Comparison of ENCODE assay signal across 29 cellular contexts in genomic region chr5:169781452-169782345, GRCh38.
DNase-seq lines count a peak whose midpoint lies in the region; ATAC-seq, FAIRE-seq and TF ChIP-seq lines count a peak whose summit lies in the region.
"Had no signal": no experiment of that assay in that cellular context is flagged by ENCODE, and none has a peak within 500 bp of the region (broad histone marks: within the 10 kb centered on the region; RNA-seq: fewer than 3 reads in every experiment).

No MANE protein-coding gene starts in this region.

- H3K4me3 Mint-ChIP-seq in activated CD8-positive, alpha-beta memory T cell treated with anti-CD3 and anti-CD28 coated beads, Interleukin-2, amount 10 ng/mL, durations not matched to agents 7 days and 5 days = no peak overlapping the region
- H3K4me3 Mint-ChIP-seq in T-helper 2 cell treated with Interferon-gamma antibody and Interleukin-4, amounts not matched to agents 5 μg/mL and 100 μg/mL, for 36 hours = peak overlapping the region; percentile 20
- no peak overlapping the region for H3K4me3 Mint-ChIP-seq in type B pancreatic cell
- H3K4me3 Mint-ChIP-seq: activated naive CD8-positive, alpha-beta T cell; central memory CD8-positive, alpha-beta T cell; nephron had no signal

- no peak for FAIRE-seq in bronchial epithelial cell (lab: Jason Lieb, UNC)
- FAIRE-seq: endothelial cell of umbilical vein, G401.6, islet of Langerhans had no signal

- peak overlapping the region; percentile 19 for H3K27ac Mint-ChIP-seq in activated CD8-positive, alpha-beta memory T cell treated with anti-CD3 and anti-CD28 coated beads, Interleukin-2, amount 10 ng/mL, durations not matched to agents 7 days and 5 days
- H3K27ac Mint-ChIP-seq in T-helper 2 cell treated with Interferon-gamma antibody and Interleukin-4, amounts not matched to agents 5 μg/mL and 100 μg/mL, for 36 hours = peak overlapping the region; percentile 52
- no peak overlapping the region for H3K27ac Mint-ChIP-seq in type B pancreatic cell
- H3K27ac Mint-ChIP-seq: activated naive CD8-positive, alpha-beta T cell; activated T-helper 2 cell treated with anti-CD3 and anti-CD28 coated beads, Interferon-gamma antibody, Interleukin-2, Interleukin-4, amounts not matched to agents 10 μg/mL and 5 μg/mL and 100 μg/mL, durations not matched to agents 14 hours and 24 hours and 36 hours; nephron had no signal

- no peak overlapping the region for H3K4me3 ChIP-seq in bronchial epithelial cell (ENCODE audit: low read depth, low read length)
- H3K4me3 ChIP-seq: ascending aorta, left lung, ovary, right atrium auricular region, smooth muscle cell had no signal

- no peaks in the 10 kb centered on the region for H3K27me3 Mint-ChIP-seq in activated CD8-positive, alpha-beta memory T cell treated with anti-CD3 and anti-CD28 coated beads, Interleukin-2, amount 10 ng/mL, durations not matched to agents 7 days and 5 days
- no peaks in the 10 kb centered on the region for H3K27me3 Mint-ChIP-seq in T-helper 2 cell treated with Interferon-gamma antibody and Interleukin-4, amounts not matched to agents 5 μg/mL and 100 μg/mL, for 36 hours (ENCODE audit: low read depth)
- H3K27me3 Mint-ChIP-seq in type B pancreatic cell = peaks cover 22% of the 10 kb centered on the region
- H3K27me3 Mint-ChIP-seq: activated naive CD8-positive, alpha-beta T cell; central memory CD8-positive, alpha-beta T cell had no signal

- no peak for ATAC-seq in activated CD8-positive, alpha-beta memory T cell treated with anti-CD3 and anti-CD28 coated beads, Interleukin-2, amount 10 ng/mL, durations not matched to agents 7 days and 5 days
- ATAC-seq: left lung had no signal

- CTCF ChIA-PET in activated CD8-positive, alpha-beta memory T cell treated with anti-CD3 and anti-CD28 coated beads, Interleukin-2, amount 10 ng/mL, durations not matched to agents 7 days and 5 days (lab: Charles Lee) = no interaction called here

- DNase-seq in activated CD8-positive, alpha-beta memory T cell treated with anti-CD3 and anti-CD28 coated beads, Interleukin-2, amount 10 ng/mL, durations not matched to agents 7 days and 5 days = no peak
- DNase-seq in activated CD8-positive, alpha-beta memory T cell treated with anti-CD3 and anti-CD28 coated beads for 24 hours = no peak
- DNase-seq in T-helper 2 cell treated with Interferon-gamma antibody and Interleukin-4, amounts not matched to agents 5 μg/mL and 100 μg/mL, for 36 hours (ENCODE audit: low spot score) = no peak
- peak; percentile 57 for DNase-seq in bronchial epithelial cell (ENCODE audit: low read depth)
- DNase-seq in pons (ENCODE audit: low spot score) = peak; percentile 44
- DNase-seq in type B pancreatic cell (ENCODE audit: extremely low spot score, unreplicated experiment) = no peak
- no peak for DNase-seq in NCI-H82 (lab: John Stamatoyannopoulos, UW)
- DNase-seq in EL = no peak
- DNase-seq: activated CD4-positive, alpha-beta T cell treated with anti-CD3 and anti-CD28 coated beads for 48 hours; activated CD8-positive, alpha-beta memory T cell treated with anti-CD3 and anti-CD28 coated beads, Interleukin-2, amount 50 U/mL, for 4 hours; KG1; left lung; midbrain; NCI-H1417 treated with DMSO at 0.1 percent for 48 hours; NCI-H2081; NCI-H226; NCI-H774; ovary; RPMI8226 had no signal

- H3K36me3 ChIP-seq in bronchial epithelial cell (ENCODE audit: control insufficient read depth, insufficient read depth, low read length) = no peaks in the 10 kb centered on the region
- H3K36me3 ChIP-seq: ascending aorta, ovary, right atrium auricular region had no signal

- H3K4me1 Mint-ChIP-seq in activated CD8-positive, alpha-beta memory T cell treated with anti-CD3 and anti-CD28 coated beads, Interleukin-2, amount 10 ng/mL, durations not matched to agents 7 days and 5 days = peaks cover 17% of the 10 kb centered on the region
- H3K4me1 Mint-ChIP-seq in T-helper 2 cell treated with Interferon-gamma antibody and Interleukin-4, amounts not matched to agents 5 μg/mL and 100 μg/mL, for 36 hours (ENCODE audit: low read depth) = peaks cover 34% of the 10 kb centered on the region
- H3K4me1 Mint-ChIP-seq in type B pancreatic cell (ENCODE audit: unreplicated experiment) = peaks cover 5% of the 10 kb centered on the region
- H3K4me1 Mint-ChIP-seq: nephron had no signal

- no peaks in the 10 kb centered on the region for H3K9me3 Mint-ChIP-seq in activated CD8-positive, alpha-beta memory T cell treated with anti-CD3 and anti-CD28 coated beads, Interleukin-2, amount 10 ng/mL, durations not matched to agents 7 days and 5 days (ENCODE audit: low read depth)
- no peaks in the 10 kb centered on the region for H3K9me3 Mint-ChIP-seq in T-helper 2 cell treated with Interferon-gamma antibody and Interleukin-4, amounts not matched to agents 5 μg/mL and 100 μg/mL, for 36 hours
- H3K9me3 Mint-ChIP-seq in type B pancreatic cell = no peaks in the 10 kb centered on the region
- H3K9me3 Mint-ChIP-seq: activated T-helper 2 cell treated with anti-CD3 and anti-CD28 coated beads, Interferon-gamma antibody, Interleukin-2, Interleukin-4, amounts not matched to agents 10 μg/mL and 5 μg/mL and 100 μg/mL, durations not matched to agents 14 hours and 24 hours and 36 hours; central memory CD8-positive, alpha-beta T cell; nephron had no signal

- TF ChIP-seq CTCF in bronchial epithelial cell (IDR thresholded peaks at IDR 0.05; ENCODE audit: insufficient read depth, low read length, severe bottlenecking) (no peak), type B pancreatic cell (conservative IDR thresholded peaks at IDR 0.05) (no peak)

- H3K27me3 ChIP-seq in bronchial epithelial cell (ENCODE audit: control insufficient read depth, insufficient read depth, low read length) = no peaks in the 10 kb centered on the region
- H3K27me3 ChIP-seq: ascending aorta, left lung, ovary, right atrium auricular region had no signal

- H3K36me3 Mint-ChIP-seq in activated CD8-positive, alpha-beta memory T cell treated with anti-CD3 and anti-CD28 coated beads, Interleukin-2, amount 10 ng/mL, durations not matched to agents 7 days and 5 days = peaks cover 23% of the 10 kb centered on the region
- H3K36me3 Mint-ChIP-seq in T-helper 2 cell treated with Interferon-gamma antibody and Interleukin-4, amounts not matched to agents 5 μg/mL and 100 μg/mL, for 36 hours (ENCODE audit: low read depth) = peaks cover 30% of the 10 kb centered on the region
- no peaks in the 10 kb centered on the region for H3K36me3 Mint-ChIP-seq in type B pancreatic cell

Comparison
In these comparisons a context has a peak if more than half of its experiments do, and no peak if none do; other contexts are left out.
1. DNase-seq: peak in bronchial epithelial cell (single experiment) and pons (single experiment); none in activated CD8-positive, alpha-beta memory T cell treated with anti-CD3 and anti-CD28 coated beads, Interleukin-2, amount 10 ng/mL, durations not matched to agents 7 days and 5 days (single experiment), activated CD8-positive, alpha-beta memory T cell treated with anti-CD3 and anti-CD28 coated beads for 24 hours (single experiment), T-helper 2 cell treated with Interferon-gamma antibody and Interleukin-4, amounts not matched to agents 5 μg/mL and 100 μg/mL, for 36 hours (single experiment), type B pancreatic cell (single experiment), NCI-H82 (single experiment) and EL (single experiment).